ENCODE assay signal across 1 cellular context in the genomic region with DNA sequence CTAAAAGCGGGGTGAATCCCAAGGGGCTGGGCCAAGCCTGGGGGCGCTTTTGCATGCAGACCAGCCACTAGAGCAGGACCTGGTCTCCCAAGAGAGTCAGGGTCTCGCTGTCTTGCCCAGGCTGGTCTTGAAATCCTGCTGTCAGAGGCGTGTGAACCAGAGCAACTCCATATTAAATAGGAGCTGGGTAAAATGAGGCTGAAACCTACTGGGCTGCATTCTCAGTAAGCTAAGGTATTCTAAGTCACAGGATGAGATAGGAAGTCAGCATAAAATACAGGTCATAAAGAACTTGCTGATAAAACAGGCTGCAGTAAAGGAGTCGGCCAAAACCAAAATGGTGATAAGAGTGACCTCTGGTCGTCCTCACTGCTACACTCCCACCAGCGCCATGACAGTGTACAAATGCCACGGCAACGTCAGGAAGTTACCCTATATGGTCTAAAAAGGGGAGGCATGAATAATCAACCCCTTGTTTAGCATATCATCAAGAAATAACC.
A peak's percentile ranks its signal among the peaks of the same experiment; 100 is the strongest.
TF ChIP-seq lines count a peak whose summit lies in the region.

No MANE protein-coding gene starts in this region.

TF ChIP-seq in HepG2, 621 proteins besides CTCF, POLR2A, EP300 and RAD21:
- no peak for TF ChIP-seq AKAP8 (CRISPR knock-in tag; IDR thresholded peaks at IDR 0.05)
- 0 out of 2 replicates have a peak, but pooled peaks have one; percentile 66 for TF ChIP-seq SRF (IDR thresholded peaks at IDR 0.05; ENCODE audit: low read depth, low read length)
